1 cellular context compared by ENCODE assay signal in genomic region chr7:116630932-116631449, GRCh38.
TF ChIP-seq lines count a peak whose summit lies in the region.

No MANE protein-coding gene starts in this region.

TF ChIP-seq in HepG2, 621 proteins besides CTCF, POLR2A, EP300 and RAD21 (continued from another document):
- TF ChIP-seq POGZ (CRISPR knock-in tag; IDR thresholded peaks at IDR 0.05), result peak; percentile 31; the same call in 1 of the 2 replicates
- TF ChIP-seq HOXA3 (CRISPR knock-in tag; IDR thresholded peaks at IDR 0.05), result peak; percentile 60; the same call in 1 of the 2 replicates
- TF ChIP-seq THAP11 (CRISPR knock-in tag; IDR thresholded peaks at IDR 0.05), result 0 out of 2 replicates have a peak, but pooled peaks have one; percentile 33
- TF ChIP-seq ZNF614 (CRISPR knock-in tag; IDR thresholded peaks at IDR 0.05; ENCODE audit: borderline replicate concordance), result 0 out of 2 replicates have a peak, but pooled peaks have one; percentile 29
- peak; percentile 38; the same call in 1 of the 2 replicates for TF ChIP-seq FOXA3 (CRISPR knock-in tag; IDR thresholded peaks at IDR 0.05)
- TF ChIP-seq ZBTB21 (CRISPR knock-in tag; IDR thresholded peaks at IDR 0.05), result peak; percentile 73; the same call in 1 of the 2 replicates
- peak; percentile 36; the same call in 1 of the 2 replicates for TF ChIP-seq KDM2A (CRISPR knock-in tag; IDR thresholded peaks at IDR 0.05; ENCODE audit: borderline replicate concordance, low read depth)
- TF ChIP-seq CEBPB (IDR thresholded peaks at IDR 0.05; ENCODE audit: borderline replicate concordance, low read depth, low read length), result peak; percentile 56; the same call in 1 of the 2 replicates
- TF ChIP-seq CBX5 (CRISPR knock-in tag; IDR thresholded peaks at IDR 0.05; ENCODE audit: borderline replicate concordance), result peak; percentile 34; the same call in 1 of the 2 replicates
- TF ChIP-seq MIER2 (CRISPR knock-in tag; IDR thresholded peaks at IDR 0.05), result 0 out of 2 replicates have a peak, but pooled peaks have one; percentile 22
- 0 out of 2 replicates have a peak, but pooled peaks have one; percentile 12 for TF ChIP-seq MIER3 (CRISPR knock-in tag; IDR thresholded peaks at IDR 0.05; ENCODE audit: borderline replicate concordance)
- TF ChIP-seq ZNF605 (CRISPR knock-in tag; IDR thresholded peaks at IDR 0.05), result 0 out of 2 replicates have a peak, but pooled peaks have one; percentile 28
- TF ChIP-seq TBX3 (IDR thresholded peaks at IDR 0.05; ENCODE audit: borderline replicate concordance), result no peak
- TF ChIP-seq ZMYM4 (CRISPR knock-in tag; IDR thresholded peaks at IDR 0.05), result peak; percentile 55; the same call in 1 of the 2 replicates
- TF ChIP-seq ARNT (IDR thresholded peaks at IDR 0.05), result no peak
- TF ChIP-seq TBP (CRISPR knock-in tag; IDR thresholded peaks at IDR 0.05), result no peak
- peak; percentile 31; the same call in 1 of the 2 replicates for TF ChIP-seq GATAD2A (CRISPR knock-in tag; IDR thresholded peaks at IDR 0.05)
- peak; percentile 22 for TF ChIP-seq TEAD3 (CRISPR knock-in tag; optimal IDR thresholded peaks at IDR 0.05; ENCODE audit: borderline replicate concordance)
- 0 out of 2 replicates have a peak, but pooled peaks have one; percentile 55 for TF ChIP-seq ZNF292 (CRISPR knock-in tag; IDR thresholded peaks at IDR 0.05; ENCODE audit: borderline replicate concordance, low read depth)
- TF ChIP-seq ZBTB25 (CRISPR knock-in tag; IDR thresholded peaks at IDR 0.05), result no peak
- TF ChIP-seq DNMT3B (CRISPR knock-in tag; conservative IDR thresholded peaks at IDR 0.05), result 0 out of 2 replicates have a peak, but pooled peaks have one; percentile 48
- TF ChIP-seq YEATS2 (CRISPR knock-in tag; IDR thresholded peaks at IDR 0.05; ENCODE audit: borderline replicate concordance), result peak; percentile 35; the same call in 1 of the 2 replicates
- peak; percentile 47 for TF ChIP-seq MAX (IDR thresholded peaks at IDR 0.05)
- peak; percentile 37; the same call in 1 of the 2 replicates for TF ChIP-seq SALL1 (CRISPR knock-in tag; IDR thresholded peaks at IDR 0.05)
- 0 out of 2 replicates have a peak, but pooled peaks have one; percentile 53 for TF ChIP-seq SIN3A (IDR thresholded peaks at IDR 0.05; ENCODE audit: borderline replicate concordance, low read depth, low read length)
- TF ChIP-seq SP5 (CRISPR knock-in tag; IDR thresholded peaks at IDR 0.05; ENCODE audit: borderline replicate concordance, low read depth), result peak; percentile 14; the same call in 1 of the 2 replicates
- TF ChIP-seq KLF16 (CRISPR knock-in tag; IDR thresholded peaks at IDR 0.05), result 0 out of 4 replicates have a peak, but pooled peaks of 1 of the 2 experiments have one; percentile 34
- TF ChIP-seq UBTF (CRISPR knock-in tag; IDR thresholded peaks at IDR 0.05), result peak; percentile 30; the same call in 1 of the 2 replicates
- TF ChIP-seq GABPB1 (CRISPR knock-in tag; IDR thresholded peaks at IDR 0.05), result peak; percentile 22; the same call in 1 of the 2 replicates
- TF ChIP-seq ZFYVE20 (CRISPR knock-in tag; IDR thresholded peaks at IDR 0.05; ENCODE audit: borderline replicate concordance, low read depth), result no peak
- TF ChIP-seq LCORL (IDR thresholded peaks at IDR 0.05), result no peak
- TF ChIP-seq LCORL (CRISPR knock-in tag; IDR thresholded peaks at IDR 0.05), result 0 out of 2 replicates have a peak, but pooled peaks have one; percentile 11
- TF ChIP-seq FOXO4 (CRISPR knock-in tag; conservative IDR thresholded peaks at IDR 0.05), result 0 out of 2 replicates have a peak, but pooled peaks have one; percentile 9
- TF ChIP-seq CEBPG (CRISPR knock-in tag; IDR thresholded peaks at IDR 0.05), result peak; percentile 45
- TF ChIP-seq ARID4A (CRISPR knock-in tag; IDR thresholded peaks at IDR 0.05; ENCODE audit: borderline replicate concordance), result peak; percentile 25; the same call in 1 of the 2 replicates
- TF ChIP-seq BCL3 (CRISPR knock-in tag; IDR thresholded peaks at IDR 0.05), result no peak
- peak in 1 of 2 experiments; percentile 60; a peak in 1 of 4 replicates for TF ChIP-seq ATF4 (CRISPR knock-in tag; IDR thresholded peaks at IDR 0.05)
- peak; percentile 73 for TF ChIP-seq BHLHE40 (IDR thresholded peaks at IDR 0.05; ENCODE audit: low read length)
- TF ChIP-seq SOX6 (IDR thresholded peaks at IDR 0.05), result no peak
- peak; percentile 19; the same call in 1 of the 2 replicates for TF ChIP-seq SOX6 (CRISPR knock-in tag; IDR thresholded peaks at IDR 0.05)
- peak; percentile 73 for TF ChIP-seq CREB1 (IDR thresholded peaks at IDR 0.05)
- peak; percentile 47 for TF ChIP-seq CREB1 (CRISPR knock-in tag; IDR thresholded peaks at IDR 0.05)
- TF ChIP-seq SAP130 (CRISPR knock-in tag; IDR thresholded peaks at IDR 0.05; ENCODE audit: low read depth), result peak; percentile 61
- TF ChIP-seq XRCC5 (optimal IDR thresholded peaks at IDR 0.05; ENCODE audit: low read length), result peak; percentile 65
- TF ChIP-seq ZNF124 (CRISPR knock-in tag; IDR thresholded peaks at IDR 0.05), result no peak
- TF ChIP-seq TFAP4 (IDR thresholded peaks at IDR 0.05; ENCODE audit: borderline replicate concordance, low read depth), result peak; percentile 63; the same call in 1 of the 2 replicates
- 0 out of 2 replicates have a peak, but pooled peaks have one; percentile 69 for TF ChIP-seq TGIF2 (CRISPR knock-in tag; IDR thresholded peaks at IDR 0.05)
- no peak for TF ChIP-seq ZFY (CRISPR knock-in tag; IDR thresholded peaks at IDR 0.05)
- TF ChIP-seq FOSL2 (CRISPR knock-in tag; IDR thresholded peaks at IDR 0.05), result peak; percentile 79
- peak; percentile 63; the same call in 1 of the 2 replicates for TF ChIP-seq ZNF644 (CRISPR knock-in tag; IDR thresholded peaks at IDR 0.05; ENCODE audit: low read depth)
- TF ChIP-seq KMT2A (CRISPR knock-in tag; IDR thresholded peaks at IDR 0.05), result no peak
- no peak for TF ChIP-seq ZNF740 (CRISPR knock-in tag; IDR thresholded peaks at IDR 0.05)
